Comparison of ENCODE assay signal across 8 cellular contexts in the genomic region with DNA sequence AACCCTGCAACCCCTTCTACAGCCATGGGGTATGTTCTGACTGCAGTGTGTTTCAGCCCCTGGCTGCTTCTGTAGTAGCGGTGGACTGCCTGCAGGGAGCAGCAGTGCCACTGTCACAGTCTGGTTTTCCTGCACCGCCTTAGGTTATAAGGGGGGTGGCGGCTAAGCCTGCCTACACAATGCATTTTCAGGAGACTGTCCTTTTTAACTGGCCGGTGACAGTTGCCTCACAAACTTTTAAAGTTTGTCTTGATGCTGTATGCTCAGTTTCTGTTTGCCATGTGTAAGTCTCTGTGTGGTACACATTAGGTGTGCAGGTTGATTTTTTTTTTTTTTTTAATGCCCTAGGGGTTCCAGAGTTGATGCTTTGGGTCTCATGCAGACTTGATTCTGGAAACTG. TPM values are rescaled to one million over a fixed set of nuclear protein-coding genes. Genes with fewer than 3 reads are reported as not detected.
DNase-seq lines count a peak whose midpoint lies in the region; ATAC-seq and TF ChIP-seq lines count a peak whose summit lies in the region.

No MANE protein-coding gene starts in this region.

- intact Hi-C loops in left lung (cut with DNase I): loop anchor here in 1 of 2 donors (5.0 kb wide), 1 partner anchor 159 kb away; no protein-coding TSS in a partner anchor

- DNase-seq in ELR (ENCODE audit: low read depth) (peak; percentile 84), HCEC 1CT (peak; percentile 70), NCI-H2196 treated with DMSO at 0.1 percent for 48 hours (lab: John Stamatoyannopoulos, UW; ENCODE audit: unreplicated experiment) (peak; percentile 37), cerebellum (ENCODE audit: low spot score) (peak; percentile 60), left lung (peak; percentile 55 to 81), mesenteric fat pad (ENCODE audit: low spot score) (no peak)
- peak; percentile 81 for DNase-seq in activated CD4-positive, alpha-beta T cell treated with anti-CD3 and anti-CD28 coated beads for 48 hours
- peak; percentile 33 to 63 (median 60) for DNase-seq in stimulated activated CD4-positive, alpha-beta T cell treated with anti-CD3 and anti-CD28 coated beads, TNF-alpha, amount 100 ng/mL, for 1 hour (ENCODE audit: low read depth in 3 of 3, low spot score in 1 of 3)

- peak; percentile 98 for ATAC-seq in left lung

- no peaks in the 10 kb centered on the region for H3K9me3 ChIP-seq in left lung

- peaks cover 0 to 92% of the 10 kb centered on the region in 2 donors for H3K36me3 ChIP-seq in left lung

- no peak overlapping the region for H3K27ac ChIP-seq in left lung

- H3K4me1 ChIP-seq in left lung: peaks cover 0 to 4% of the 10 kb centered on the region in 2 donors

- H3K27me3 ChIP-seq in left lung: no peaks in the 10 kb centered on the region

- TF ChIP-seq CTCF in left lung (IDR thresholded peaks at IDR 0.05): peak; percentile 94 to 95

- H3K4me3 ChIP-seq in left lung: no peak overlapping the region

RNA-seq across cellular contexts. Expression of a gene that starts 53.0 kb away (rescaled TPM):
- total RNA-seq in cerebellum (26.2 TPM), left lung (10 to 100 TPM; 47.2 to 58.4 TPM), mesenteric fat pad (68.4 TPM)
